8 cellular contexts compared by ENCODE assay signal in genomic region chr1:62530516-62531154, GRCh38.
DNase-seq lines count a peak whose midpoint lies in the region; ATAC-seq and TF ChIP-seq lines count a peak whose summit lies in the region.

No MANE protein-coding gene starts in this region.

- in situ Hi-C loops in brain microvascular endothelial cell (cut with HindIII; ENCODE audit: low pct_ligation_motif_present, low sequenced_read_pairs) = no loop called here

- no peak for ATAC-seq in GM18873 (IDR thresholded peaks at IDR 0.05; ENCODE audit: low FRiP score, unreplicated experiment)

- DNase-seq in Ammon's horn (ENCODE audit: low spot score) = peak; percentile 77
- peak; percentile 25 for DNase-seq in HT1080 (ENCODE audit: low read depth)
- peak; percentile 64 for DNase-seq in brain microvascular endothelial cell
- peak; percentile 10 for DNase-seq in kidney epithelial cell (ENCODE audit: low read depth)
- DNase-seq in Kasumi-1 (lab: John Stamatoyannopoulos, UW) = no peak
- no peak for DNase-seq in foreskin melanocyte
- no peak for DNase-seq in NK-92 treated with Interleukin-12 subunit alpha and Interleukin-12 subunit beta, amount 100 ng/mL, for 24 hours (lab: John Stamatoyannopoulos, UW)

- peak; percentile 92 for TF ChIP-seq CTCF in brain microvascular endothelial cell (IDR thresholded peaks at IDR 0.05; ENCODE audit: low read depth, low read length, missing control alignments)
- peak; percentile 81 for TF ChIP-seq CTCF in kidney epithelial cell (IDR thresholded peaks at IDR 0.05; ENCODE audit: insufficient read depth, low read length, poor library complexity, severe bottlenecking)

- peaks cover 6% of the 10 kb centered on the region for H3K36me3 ChIP-seq in brain microvascular endothelial cell (replicated peaks)
- no peaks in the 10 kb centered on the region for H3K36me3 ChIP-seq in kidney epithelial cell (ENCODE audit: control insufficient read depth, insufficient read depth, low read length)

- H3K27ac ChIP-seq in brain microvascular endothelial cell = no peak overlapping the region

- H3K27me3 ChIP-seq in brain microvascular endothelial cell (replicated peaks) (no peaks in the 10 kb centered on the region), kidney epithelial cell (ENCODE audit: control insufficient read depth, insufficient read depth, low read length) (no peaks in the 10 kb centered on the region)

- H3K4me3 ChIP-seq in brain microvascular endothelial cell (ENCODE audit: low read depth, low read length) (no peak overlapping the region), kidney epithelial cell (ENCODE audit: low read depth, low read length) (no peak overlapping the region)

Comparison
In these comparisons a context has a peak if more than half of its experiments do, and no peak if none do; other contexts are left out.
1. DNase-seq: peak in Ammon's horn (single experiment), HT1080 (single experiment), brain microvascular endothelial cell (single experiment) and kidney epithelial cell (single experiment); none in Kasumi-1 (0 of 2), foreskin melanocyte (single experiment) and NK-92 treated with Interleukin-12 subunit alpha and Interleukin-12 subunit beta, amount 100 ng/mL, for 24 hours (single experiment).